1 cellular context compared by ENCODE assay signal in the genomic region with DNA sequence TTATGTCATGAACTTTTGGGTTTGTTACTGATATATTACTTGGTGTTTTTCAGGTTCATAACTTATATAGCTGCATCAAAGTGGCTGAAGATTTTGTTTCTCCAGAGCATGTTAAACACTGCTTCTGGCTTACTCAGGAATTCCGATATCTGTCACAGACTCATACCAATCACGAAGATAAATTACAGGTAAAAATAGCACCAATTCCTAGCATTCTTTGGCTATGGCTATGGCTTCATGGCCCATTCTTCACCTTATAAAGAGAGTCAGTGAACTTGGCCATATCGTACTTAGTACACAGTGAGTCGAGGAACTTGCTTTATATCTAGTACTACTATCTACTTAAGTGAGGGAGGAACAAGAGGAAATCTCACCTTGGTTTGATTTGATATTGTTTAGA.
TF ChIP-seq lines count a peak whose summit lies in the region.

No MANE protein-coding gene starts in this region.

TF ChIP-seq in HepG2, 621 proteins besides CTCF, POLR2A, EP300 and RAD21:
- no peak for TF ChIP-seq NFIC (IDR thresholded peaks at IDR 0.05; ENCODE audit: low read length)
- TF ChIP-seq, protein P1, sequence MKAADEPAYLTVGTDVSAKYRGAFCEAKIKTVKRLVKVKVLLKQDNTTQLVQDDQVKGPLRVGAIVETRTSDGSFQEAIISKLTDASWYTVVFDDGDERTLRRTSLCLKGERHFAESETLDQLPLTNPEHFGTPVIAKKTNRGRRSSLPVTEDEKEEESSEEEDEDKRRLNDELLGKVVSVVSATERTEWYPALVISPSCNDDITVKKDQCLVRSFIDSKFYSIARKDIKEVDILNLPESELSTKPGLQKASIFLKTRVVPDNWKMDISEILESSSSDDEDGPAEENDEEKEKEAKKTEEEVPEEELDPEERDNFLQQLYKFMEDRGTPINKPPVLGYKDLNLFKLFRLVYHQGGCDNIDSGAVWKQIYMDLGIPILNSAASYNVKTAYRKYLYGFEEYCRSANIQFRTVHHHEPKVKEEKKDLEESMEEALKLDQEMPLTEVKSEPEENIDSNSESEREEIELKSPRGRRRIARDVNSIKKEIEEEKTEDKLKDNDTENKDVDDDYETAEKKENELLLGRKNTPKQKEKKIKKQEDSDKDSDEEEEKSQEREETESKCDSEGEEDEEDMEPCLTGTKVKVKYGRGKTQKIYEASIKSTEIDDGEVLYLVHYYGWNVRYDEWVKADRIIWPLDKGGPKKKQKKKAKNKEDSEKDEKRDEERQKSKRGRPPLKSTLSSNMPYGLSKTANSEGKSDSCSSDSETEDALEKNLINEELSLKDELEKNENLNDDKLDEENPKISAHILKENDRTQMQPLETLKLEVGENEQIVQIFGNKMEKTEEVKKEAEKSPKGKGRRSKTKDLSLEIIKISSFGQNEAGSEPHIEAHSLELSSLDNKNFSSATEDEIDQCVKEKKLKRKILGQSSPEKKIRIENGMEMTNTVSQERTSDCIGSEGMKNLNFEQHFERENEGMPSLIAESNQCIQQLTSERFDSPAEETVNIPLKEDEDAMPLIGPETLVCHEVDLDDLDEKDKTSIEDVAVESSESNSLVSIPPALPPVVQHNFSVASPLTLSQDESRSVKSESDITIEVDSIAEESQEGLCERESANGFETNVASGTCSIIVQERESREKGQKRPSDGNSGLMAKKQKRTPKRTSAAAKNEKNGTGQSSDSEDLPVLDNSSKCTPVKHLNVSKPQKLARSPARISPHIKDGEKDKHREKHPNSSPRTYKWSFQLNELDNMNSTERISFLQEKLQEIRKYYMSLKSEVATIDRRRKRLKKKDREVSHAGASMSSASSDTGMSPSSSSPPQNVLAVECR (CRISPR knock-in tag; IDR thresholded peaks at IDR 0.05; ENCODE audit: borderline replicate concordance), result 0 out of 2 replicates have a peak, but pooled peaks have one; percentile 6
